Comparison of ENCODE assay signal across 8 cellular contexts in genomic region chr1:64268653-64269557, GRCh38.
DNase-seq lines count a peak whose midpoint lies in the region; ATAC-seq and TF ChIP-seq lines count a peak whose summit lies in the region.

No MANE protein-coding gene starts in this region.

- H3K9me3 ChIP-seq in CD4-positive, alpha-beta T cell (ENCODE audit: control insufficient read depth, low read length): no peaks in the 10 kb centered on the region
- H3K9me3 ChIP-seq in cardiac muscle cell (ENCODE audit: low read depth): no peaks in the 10 kb centered on the region

- no peak overlapping the region for H3K4me3 ChIP-seq in cardiac muscle cell
- no peak overlapping the region for H3K4me3 ChIP-seq in retinal pigment epithelial cell (ENCODE audit: low read length)

- no peak overlapping the region for H3K27ac Mint-ChIP-seq in CD4-positive, alpha-beta T cell
- H3K27ac Mint-ChIP-seq in activated naive CD8-positive, alpha-beta T cell treated with anti-CD3 and anti-CD28 coated beads for 36 hours: no peak overlapping the region

- H3K27me3 ChIP-seq in CD4-positive, alpha-beta T cell (ENCODE audit: control insufficient read depth, insufficient read depth, low read length): no peaks in the 10 kb centered on the region
- peaks cover 10% of the 10 kb centered on the region for H3K27me3 ChIP-seq in cardiac muscle cell

- H3K4me3 Mint-ChIP-seq in CD4-positive, alpha-beta T cell: no peak overlapping the region
- H3K4me3 Mint-ChIP-seq in activated naive CD8-positive, alpha-beta T cell treated with anti-CD3 and anti-CD28 coated beads for 36 hours: no peak overlapping the region

- peak; percentile 19 to 64 (median 52) for DNase-seq in CD4-positive, alpha-beta T cell
- peak; percentile 47 for DNase-seq in MV-4-11 (lab: John Stamatoyannopoulos, UW)
- peak; percentile 79 for DNase-seq in SK-MEL-5 (ENCODE audit: low read depth, low spot score)
- DNase-seq in activated naive CD8-positive, alpha-beta T cell treated with anti-CD3 and anti-CD28 coated beads for 36 hours: peak; percentile 55
- DNase-seq in cardiac muscle cell (ENCODE audit: low read depth in 1 of 2, low spot score in 1 of 2): peak; percentile 91
- peak; percentile 54 for DNase-seq in retinal pigment epithelial cell (ENCODE audit: low read depth)

- CTCF ChIA-PET in CD4-positive, alpha-beta T cell (lab: Charles Lee): interaction anchor here (0.8 to 1.9 kb wide), 5 partner anchors 16 to 1419 kb away, joined by 3 to 5 read pairs (median 4); no protein-coding TSS in a partner anchor

- TF ChIP-seq CTCF in CD4-positive, alpha-beta T cell (IDR thresholded peaks at IDR 0.05): peak; percentile 84
- TF ChIP-seq CTCF in cardiac muscle cell (IDR thresholded peaks at IDR 0.05; ENCODE audit: low read depth, low read length) (peak; percentile 69), retinal pigment epithelial cell (conservative IDR thresholded peaks at IDR 0.05; ENCODE audit: low read depth, low read length) (peak; percentile 81)

- intact Hi-C loops in CD4-positive, alpha-beta T cell (cut with DNase I, micrococcal nuclease): loop anchor here (1.0 to 10.0 kb wide), 7 partner anchors 198 to 1418 kb away; no protein-coding TSS in a partner anchor

- in situ Hi-C loops in SK-MEL-5 (cut with HindIII; ENCODE audit: low pct_unique_long_range_greater_than_20kb, low sequenced_read_pairs): no loop called here

- no peaks in the 10 kb centered on the region for H3K4me1 Mint-ChIP-seq in CD4-positive, alpha-beta T cell (ENCODE audit: low read depth)
- H3K4me1 Mint-ChIP-seq in activated naive CD8-positive, alpha-beta T cell treated with anti-CD3 and anti-CD28 coated beads for 36 hours: no peaks in the 10 kb centered on the region

- H3K27me3 Mint-ChIP-seq in CD4-positive, alpha-beta T cell: peaks cover 45% of the 10 kb centered on the region
- H3K27me3 Mint-ChIP-seq in activated naive CD8-positive, alpha-beta T cell treated with anti-CD3 and anti-CD28 coated beads for 36 hours: peaks cover 19% of the 10 kb centered on the region

- peak; percentile 71 for ATAC-seq in CD4-positive, alpha-beta T cell (ENCODE audit: poor library complexity)
- peak; percentile 61 for ATAC-seq in GM21447 (IDR thresholded peaks at IDR 0.05; ENCODE audit: unreplicated experiment)
- ATAC-seq in HG03342 (IDR thresholded peaks at IDR 0.05; ENCODE audit: unreplicated experiment): no peak

- peaks cover 9% of the 10 kb centered on the region for H3K4me1 ChIP-seq in cardiac muscle cell (ENCODE audit: low read depth)

- no peak overlapping the region for H3K27ac ChIP-seq in CD4-positive, alpha-beta T cell (ENCODE audit: low read depth, low read length)
- no peak overlapping the region for H3K27ac ChIP-seq in cardiac muscle cell

- H3K36me3 Mint-ChIP-seq in CD4-positive, alpha-beta T cell (ENCODE audit: low read depth): no peaks in the 10 kb centered on the region
- no peaks in the 10 kb centered on the region for H3K36me3 Mint-ChIP-seq in activated naive CD8-positive, alpha-beta T cell treated with anti-CD3 and anti-CD28 coated beads for 36 hours

- H3K9me3 Mint-ChIP-seq in CD4-positive, alpha-beta T cell: no peaks in the 10 kb centered on the region
- H3K9me3 Mint-ChIP-seq in activated naive CD8-positive, alpha-beta T cell treated with anti-CD3 and anti-CD28 coated beads for 36 hours: peaks cover 2% of the 10 kb centered on the region

- H3K36me3 ChIP-seq in cardiac muscle cell: no peaks in the 10 kb centered on the region

- POLR2A ChIA-PET in CD4-positive, alpha-beta T cell (lab: Charles Lee): interaction anchor here (0.7 kb wide), 1 partner anchor 199 kb away, joined by 3 read pairs; no protein-coding TSS in a partner anchor
